In genomic region chr5:172630482-172630881, GRCh38 we compare ENCODE assay signal across 1 cellular context.
TF ChIP-seq lines count a peak whose summit lies in the region.

No MANE protein-coding gene starts in this region.

TF ChIP-seq in HepG2, 621 proteins besides CTCF, POLR2A, EP300 and RAD21:
- TF ChIP-seq, protein P1, sequence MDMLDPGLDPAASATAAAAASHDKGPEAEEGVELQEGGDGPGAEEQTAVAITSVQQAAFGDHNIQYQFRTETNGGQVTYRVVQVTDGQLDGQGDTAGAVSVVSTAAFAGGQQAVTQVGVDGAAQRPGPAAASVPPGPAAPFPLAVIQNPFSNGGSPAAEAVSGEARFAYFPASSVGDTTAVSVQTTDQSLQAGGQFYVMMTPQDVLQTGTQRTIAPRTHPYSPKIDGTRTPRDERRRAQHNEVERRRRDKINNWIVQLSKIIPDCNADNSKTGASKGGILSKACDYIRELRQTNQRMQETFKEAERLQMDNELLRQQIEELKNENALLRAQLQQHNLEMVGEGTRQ (IDR thresholded peaks at IDR 0.05; ENCODE audit: low read depth, low read length) = peak; percentile 83
- TF ChIP-seq, protein P1 (CRISPR knock-in tag; IDR thresholded peaks at IDR 0.05; ENCODE audit: borderline replicate concordance) = no peak; the same call in 1 of the 2 replicates
- TF ChIP-seq ZNF282 (IDR thresholded peaks at IDR 0.05; ENCODE audit: partially characterized antibody) (no peak), ZNF317 (CRISPR knock-in tag; IDR thresholded peaks at IDR 0.05) (no peak), RAD51 (IDR thresholded peaks at IDR 0.05; ENCODE audit: borderline replicate concordance) (peak; percentile 83)
- TF ChIP-seq, protein P2, sequence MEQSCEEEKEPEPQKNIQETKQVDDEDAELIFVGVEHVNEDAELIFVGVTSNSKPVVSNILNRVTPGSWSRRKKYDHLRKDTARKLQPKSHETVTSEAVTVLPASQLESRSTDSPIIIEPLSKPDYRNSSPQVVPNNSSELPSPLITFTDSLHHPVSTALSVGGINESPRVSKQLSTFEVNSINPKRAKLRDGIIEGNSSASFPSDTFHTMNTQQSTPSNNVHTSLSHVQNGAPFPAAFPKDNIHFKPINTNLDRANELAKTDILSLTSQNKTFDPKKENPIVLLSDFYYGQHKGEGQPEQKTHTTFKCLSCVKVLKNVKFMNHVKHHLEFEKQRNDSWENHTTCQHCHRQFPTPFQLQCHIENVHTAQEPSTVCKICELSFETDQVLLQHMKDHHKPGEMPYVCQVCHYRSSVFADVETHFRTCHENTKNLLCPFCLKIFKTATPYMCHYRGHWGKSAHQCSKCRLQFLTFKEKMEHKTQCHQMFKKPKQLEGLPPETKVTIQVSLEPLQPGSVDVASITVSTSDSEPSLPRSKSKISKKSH (CRISPR knock-in tag; IDR thresholded peaks at IDR 0.05; ENCODE audit: borderline replicate concordance) = no peak
